Comparison of ENCODE assay signal across 8 cellular contexts in genomic region chr7:92837214-92837749, GRCh38. TPM values are rescaled to one million over a fixed set of nuclear protein-coding genes. Genes with fewer than 3 reads are reported as not detected.
DNase-seq lines count a peak whose midpoint lies in the region; ATAC-seq and TF ChIP-seq lines count a peak whose summit lies in the region.

No MANE protein-coding gene starts in this region.

- intact Hi-C loops in activated CD4-positive, alpha-beta memory T cell treated with anti-CD3 and anti-CD28 coated beads for 36 hours (cut with micrococcal nuclease): loop anchor here (5.0 kb wide), 1 partner anchor 1165 kb away; the partner anchor contains the start of gene BET1

- TF ChIP-seq CTCF in AG10803 (conservative IDR thresholded peaks at IDR 0.05; ENCODE audit: low read length): no peak

- H3K9me3 ChIP-seq in iPS-18a (ENCODE audit: control insufficient read depth, low read depth, low read length) (no peaks in the 10 kb centered on the region), thymus (ENCODE audit: control insufficient read depth) (no peaks in the 10 kb centered on the region)

- no peaks in the 10 kb centered on the region for H3K36me3 ChIP-seq in iPS-18a (ENCODE audit: control insufficient read depth, low read depth, low read length)
- H3K36me3 ChIP-seq in thymus (ENCODE audit: control insufficient read depth, insufficient read depth): no peaks in the 10 kb centered on the region

- H3K4me1 Mint-ChIP-seq in activated CD4-positive, alpha-beta memory T cell treated with anti-CD3 and anti-CD28 coated beads for 36 hours (ENCODE audit: low read depth): peaks cover 16% of the 10 kb centered on the region

- H3K27me3 ChIP-seq in iPS-18a (ENCODE audit: control insufficient read depth, insufficient read depth, low read length): peaks cover 41% of the 10 kb centered on the region
- no peaks in the 10 kb centered on the region for H3K27me3 ChIP-seq in thymus (ENCODE audit: control insufficient read depth, insufficient read depth)

- H3K4me1 ChIP-seq in iPS-18a (ENCODE audit: control insufficient read depth, low read depth, low read length): peaks cover 21% of the 10 kb centered on the region
- peaks cover 3% of the 10 kb centered on the region for H3K4me1 ChIP-seq in thymus (ENCODE audit: control insufficient read depth, insufficient read depth, low read length)

- DNase-seq in AG10803 (ENCODE audit: low read depth): peak; percentile 28
- DNase-seq in HT-29 (ENCODE audit: low spot score): peak; percentile 29
- no peak for DNase-seq in activated CD4-positive, alpha-beta memory T cell treated with anti-CD3 and anti-CD28 coated beads for 36 hours
- no peak for DNase-seq in HPDE6-E6E7 (ENCODE audit: extremely low spot score)

- peak overlapping the region; percentile 18 for H3K9ac ChIP-seq in iPS-18a (ENCODE audit: low read length)

- POLR2A ChIA-PET in activated CD4-positive, alpha-beta memory T cell treated with anti-CD3 and anti-CD28 coated beads for 36 hours (lab: Charles Lee): interaction anchor here (1.0 to 2.8 kb wide), 10 partner anchors 24 to 395 kb away, joined by 3 to 13 read pairs (median 6); partner anchors contain the start of genes PEX1, RBM48 and VPS50

- CTCF ChIA-PET in activated CD4-positive, alpha-beta memory T cell treated with anti-CD3 and anti-CD28 coated beads for 36 hours (lab: Charles Lee): interaction anchor here (0.9 to 1.6 kb wide), 3 partner anchors 17 to 219 kb away, joined by 3 to 6 read pairs (median 6); no protein-coding TSS in a partner anchor

- ATAC-seq in GM21786 (IDR thresholded peaks at IDR 0.05; ENCODE audit: unreplicated experiment) (no peak), HG02642 (IDR thresholded peaks at IDR 0.05; ENCODE audit: poor library complexity, unreplicated experiment) (no peak)

- peak overlapping the region; percentile 81 for H3K4me3 Mint-ChIP-seq in activated CD4-positive, alpha-beta memory T cell treated with anti-CD3 and anti-CD28 coated beads for 36 hours

- 2% methylated on average over 4 of the region's 4 CpGs for WGBS in thymus

- H3K9me3 Mint-ChIP-seq in activated CD4-positive, alpha-beta memory T cell treated with anti-CD3 and anti-CD28 coated beads for 36 hours: no peaks in the 10 kb centered on the region

- peaks cover 5% of the 10 kb centered on the region for H3K27me3 Mint-ChIP-seq in activated CD4-positive, alpha-beta memory T cell treated with anti-CD3 and anti-CD28 coated beads for 36 hours

- H3K4me3 ChIP-seq in AG10803 (ENCODE audit: low read length) (peak overlapping the region; percentile 91), iPS-18a (ENCODE audit: low read length) (peak overlapping the region; percentile 79), thymus (ENCODE audit: low read length) (peak overlapping the region; percentile 93)

- peak overlapping the region; percentile 83 for H3K27ac Mint-ChIP-seq in activated CD4-positive, alpha-beta memory T cell treated with anti-CD3 and anti-CD28 coated beads for 36 hours

- no peak overlapping the region for H3K27ac ChIP-seq in iPS-18a (ENCODE audit: low read length)
- H3K27ac ChIP-seq in thymus (ENCODE audit: low read depth): no peak overlapping the region

- peaks cover 26% of the 10 kb centered on the region for H3K36me3 Mint-ChIP-seq in activated CD4-positive, alpha-beta memory T cell treated with anti-CD3 and anti-CD28 coated beads for 36 hours

RNA-seq across cellular contexts. Expression of gene CDK6, which starts 0.9 kb away (rescaled TPM):
- 48.8 and 59.5 TPM in 2 replicates for total RNA-seq in HT-29 (2014; rRNA removed; shearing (Covaris generic))
- 100 to 1,000 TPM; 131 to 132 TPM for total RNA-seq in activated CD4-positive, alpha-beta memory T cell treated with anti-CD3 and anti-CD28 coated beads for 36 hours
- polyA plus RNA-seq in thymus: 6.5 TPM

Comparison
In these comparisons a context has a peak if more than half of its experiments do, and no peak if none do; other contexts are left out.
1. DNase-seq: peak in AG10803 (single experiment) and HT-29 (single experiment); none in activated CD4-positive, alpha-beta memory T cell treated with anti-CD3 and anti-CD28 coated beads for 36 hours (single experiment) and HPDE6-E6E7 (single experiment).
2. Peak in every context shown above with its lines, with median percentiles within 50 percentile points of each other: H3K4me3 ChIP-seq.